1 cellular context compared by ENCODE assay signal in genomic region chr2:85269959-85270358, GRCh38.
TF ChIP-seq lines count a peak whose summit lies in the region.

No MANE protein-coding gene starts in this region.

TF ChIP-seq in SK-N-SH, 30 proteins besides CTCF, POLR2A, EP300 and RAD21 (continued from another document):
- no peak for TF ChIP-seq ZBTB33 (IDR thresholded peaks at IDR 0.05; ENCODE audit: borderline replicate concordance, low read depth)
- TF ChIP-seq RFX5 (IDR thresholded peaks at IDR 0.05; ENCODE audit: low read length) = no peak
- TF ChIP-seq TAF1 (IDR thresholded peaks at IDR 0.05; ENCODE audit: borderline replicate concordance, low read depth, low read length) = no peak
- TF ChIP-seq RCOR1 (IDR thresholded peaks at IDR 0.05; ENCODE audit: low read length) = no peak
